19 cellular contexts compared by ENCODE assay signal in genomic region chr18:12694032-12694431, GRCh38. TPM values are rescaled to one million over a fixed set of nuclear protein-coding genes. Genes with fewer than 3 reads are reported as not detected.
DNase-seq lines count a peak whose midpoint lies in the region; ATAC-seq and TF ChIP-seq lines count a peak whose summit lies in the region.
"Had no signal": no experiment of that assay in that cellular context is flagged by ENCODE, and none has a peak within 500 bp of the region (broad histone marks: within the 10 kb centered on the region; RNA-seq: fewer than 3 reads in every experiment).

No MANE protein-coding gene starts in this region.

- no peak overlapping the region for H3K4me3 ChIP-seq in SJSA1
- H3K4me3 ChIP-seq in suprapubic skin: no peak overlapping the region
- H3K4me3 ChIP-seq: neural progenitor cell, upper lobe of left lung had no signal

- H3K9me3 ChIP-seq in SJSA1 (replicated peaks): no peaks in the 10 kb centered on the region
- H3K9me3 ChIP-seq in suprapubic skin: no peaks in the 10 kb centered on the region
- H3K9me3 ChIP-seq: upper lobe of left lung had no signal

- no peaks in the 10 kb centered on the region for H3K27me3 ChIP-seq in SJSA1 (replicated peaks)
- H3K27me3 ChIP-seq in foreskin keratinocyte: no peaks in the 10 kb centered on the region
- H3K27me3 ChIP-seq in suprapubic skin: no peaks in the 10 kb centered on the region
- H3K27me3 ChIP-seq: neural progenitor cell, upper lobe of left lung had no signal

- no peaks in the 10 kb centered on the region for H3K9me3 Mint-ChIP-seq in activated naive CD4-positive, alpha-beta T cell treated with anti-CD3 and anti-CD28 coated beads, Interleukin-2, amount 50 U/mL, for 72 hours
- H3K9me3 Mint-ChIP-seq: CD4-positive, alpha-beta memory T cell; neural progenitor cell; stimulated activated memory B cell treated with anti-CD40 and anti-IgM and Interleukin-4, amounts not matched to agents 10 μg/mL and 1 μg/mL and 100 μg/mL, for 72 hours had no signal

- peaks cover 33% of the 10 kb centered on the region for H3K36me3 ChIP-seq in SJSA1
- peaks cover 4% of the 10 kb centered on the region for H3K36me3 ChIP-seq in suprapubic skin

- peaks cover 0 to 6% of the 10 kb centered on the region in 2 donors for H3K36me3 Mint-ChIP-seq in activated naive CD4-positive, alpha-beta T cell treated with anti-CD3 and anti-CD28 coated beads, Interleukin-2, amount 50 U/mL, for 72 hours

- no peak for TF ChIP-seq EP300 in suprapubic skin (IDR thresholded peaks at IDR 0.05)

- peak; percentile 46 to 93 for ATAC-seq in activated naive CD4-positive, alpha-beta T cell treated with anti-CD3 and anti-CD28 coated beads, Interleukin-2, amount 50 U/mL, for 72 hours
- peak; percentile 39 for ATAC-seq in foreskin keratinocyte
- ATAC-seq: left cardiac atrium; stimulated activated memory B cell treated with anti-CD40 and anti-IgM and Interleukin-4, amounts not matched to agents 10 μg/mL and 1 μg/mL and 100 μg/mL, for 72 hours had no signal

- peak overlapping the region in 1 of 2 donors; percentile 22 for H3K27ac Mint-ChIP-seq in activated naive CD4-positive, alpha-beta T cell treated with anti-CD3 and anti-CD28 coated beads, Interleukin-2, amount 50 U/mL, for 72 hours
- H3K27ac Mint-ChIP-seq: neural progenitor cell; stimulated activated memory B cell treated with anti-CD40 and anti-IgM and Interleukin-4, amounts not matched to agents 10 μg/mL and 1 μg/mL and 100 μg/mL, for 72 hours had no signal

- DNase-seq in activated naive CD4-positive, alpha-beta T cell treated with anti-CD3 and anti-CD28 coated beads, Interleukin-2, amount 50 U/mL, for 72 hours (ENCODE audit: low spot score in 2 of 2): no peak
- no peak for DNase-seq in activated naive CD4-positive, alpha-beta T cell treated with anti-CD3 and anti-CD28 coated beads, Interleukin-2, amount 50 U/mL, for 16 hours
- peak; percentile 52 to 73 for DNase-seq in SJSA1 (ENCODE audit: low read depth in 1 of 2, low spot score in 2 of 2)
- peak; percentile 18 to 64 for DNase-seq in foreskin keratinocyte
- DNase-seq in suprapubic skin (ENCODE audit: low spot score in 2 of 2): no peak
- DNase-seq in effector CD8-positive, alpha-beta T cell (lab: John Stamatoyannopoulos, UW): no peak
- no peak for DNase-seq in NCI-H69 (lab: John Stamatoyannopoulos, UW)
- no peak for DNase-seq in NCI-H1436 (lab: John Stamatoyannopoulos, UW)
- DNase-seq: activated effector memory CD4-positive, alpha-beta T cell treated with anti-CD3 and anti-CD28 coated beads, Interleukin-2, amount 50 U/mL, for 16 hours; CD4-positive, alpha-beta memory T cell; left cardiac atrium; NCI-H2081; NCI-H524; SHP77; stimulated activated CD4-positive, alpha-beta T cell treated with anti-CD3 and anti-CD28 coated beads, Interleukin-12 subunit alpha, Interleukin-12 subunit beta, amount 100 ng/mL, for 4 hours; upper lobe of left lung; WERI-Rb-1 had no signal

- TF ChIP-seq CTCF in foreskin keratinocyte (conservative IDR thresholded peaks at IDR 0.05) (no peak), suprapubic skin (IDR thresholded peaks at IDR 0.05) (no peak)

- peaks cover 18% of the 10 kb centered on the region for H3K4me1 ChIP-seq in SJSA1 (replicated peaks)
- peaks cover 13% of the 10 kb centered on the region for H3K4me1 ChIP-seq in foreskin keratinocyte
- H3K4me1 ChIP-seq in suprapubic skin: peaks cover 6% of the 10 kb centered on the region
- H3K4me1 ChIP-seq: neural progenitor cell, upper lobe of left lung had no signal

- 64% methylated on average over 2 of the region's 2 CpGs for WGBS in suprapubic skin

- H3K27ac ChIP-seq in SJSA1 (peak overlapping the region; percentile 3; the same call in 1 of the 2 replicates), foreskin keratinocyte (no peak overlapping the region), suprapubic skin (peak overlapping the region; percentile 34)
- H3K27ac ChIP-seq: neural progenitor cell, upper lobe of left lung, WERI-Rb-1 had no signal

- TF ChIP-seq POLR2A in suprapubic skin (IDR thresholded peaks at IDR 0.05): no peak

RNA-seq across cellular contexts. Expression of gene CEP76, which starts 8.5 kb away (rescaled TPM):
- 10 to 100 TPM; 10.9 to 13.2 TPM for total RNA-seq in activated naive CD4-positive, alpha-beta T cell treated with anti-CD3 and anti-CD28 coated beads, Interleukin-2, amount 50 U/mL, for 72 hours
- 16.6 and 24.1 TPM in 2 replicates for total RNA-seq in SJSA1 (2014; rRNA removed; shearing (Covaris generic))
- total RNA-seq in foreskin keratinocyte (7.9 and 9.0 TPM in 2 replicates), suprapubic skin (10 to 100 TPM in 2 of 4 donors, 1 to 10 TPM in 2; 6.5 to 14.8 (median 11.3) TPM)
- 4.2 and 4.9 TPM in 2 replicates for polyA plus RNA-seq in foreskin keratinocyte

RNA-seq across cellular contexts. Expression of gene PSMG2, which starts 8.8 kb away (rescaled TPM):
- total RNA-seq in activated naive CD4-positive, alpha-beta T cell treated with anti-CD3 and anti-CD28 coated beads, Interleukin-2, amount 50 U/mL, for 72 hours: 100 to 1,000 TPM in 1 of 2 donors, 10 to 100 TPM in 1; 60.4 to 120 TPM
- total RNA-seq in SJSA1 (2014; rRNA removed; shearing (Covaris generic)): 79.7 and 112 TPM in 2 replicates
- total RNA-seq in foreskin keratinocyte (89.8 and 91.4 TPM in 2 replicates), suprapubic skin (10 to 100 TPM; 53.1 to 72.1 (median 68.4) TPM)
- 73.8 and 84.1 TPM in 2 replicates for polyA plus RNA-seq in foreskin keratinocyte

RNA-seq across cellular contexts. Expression of gene SPIRE1, which starts 36.1 kb away (rescaled TPM):
- 1 to 10 TPM; 1.9 to 2.3 TPM for total RNA-seq in activated naive CD4-positive, alpha-beta T cell treated with anti-CD3 and anti-CD28 coated beads, Interleukin-2, amount 50 U/mL, for 72 hours
- 27.4 and 31.6 TPM in 2 replicates for total RNA-seq in SJSA1 (2014; rRNA removed; shearing (Covaris generic))
- total RNA-seq in foreskin keratinocyte (19.7 and 20.9 TPM in 2 replicates), suprapubic skin (10 to 100 TPM; 21.7 to 42.8 (median 25.2) TPM)
- 4.1 and 4.8 TPM in 2 replicates for polyA plus RNA-seq in foreskin keratinocyte

Comparison
In these comparisons a context has a peak if more than half of its experiments do, and no peak if none do; other contexts are left out.
1. DNase-seq: peak in SJSA1 (2 of 2) and foreskin keratinocyte (2 of 2); none in activated naive CD4-positive, alpha-beta T cell treated with anti-CD3 and anti-CD28 coated beads, Interleukin-2, amount 50 U/mL, for 72 hours (0 of 2), activated naive CD4-positive, alpha-beta T cell treated with anti-CD3 and anti-CD28 coated beads, Interleukin-2, amount 50 U/mL, for 16 hours (single experiment), suprapubic skin (0 of 2), effector CD8-positive, alpha-beta T cell (single experiment), NCI-H69 (single experiment) and NCI-H1436 (single experiment).